In the genomic region with DNA sequence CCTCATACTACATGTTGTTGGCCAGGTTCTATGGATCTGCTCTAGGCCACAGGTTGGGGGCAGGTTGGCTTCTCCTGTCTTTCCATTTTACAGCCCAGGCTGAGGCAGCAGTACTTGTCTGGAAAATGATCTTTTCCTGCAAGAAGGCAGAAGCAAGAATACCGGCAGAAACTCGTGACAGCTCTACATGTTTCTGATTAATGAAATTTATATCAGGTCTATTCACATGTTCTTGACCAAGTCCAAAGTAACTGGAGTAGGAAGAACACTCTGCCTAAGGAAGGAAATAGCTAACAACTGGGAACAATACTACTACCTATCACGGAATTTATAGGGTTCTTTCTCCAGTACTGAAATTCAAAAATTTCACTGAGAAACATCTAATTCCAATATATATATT, we compare ENCODE assay signal across 17 cellular contexts.
DNase-seq lines count a peak whose midpoint lies in the region; ATAC-seq and TF ChIP-seq lines count a peak whose summit lies in the region.
"Had no signal": no experiment of that assay in that cellular context is flagged by ENCODE, and none has a peak within 500 bp of the region (broad histone marks: within the 10 kb centered on the region; RNA-seq: fewer than 3 reads in every experiment).

No MANE protein-coding gene starts in this region.

- POLR2A ChIA-PET in PC-3 (lab: Charles Lee; ENCODE audit: unreplicated experiment): interaction anchor here (0.5 kb wide), 1 partner anchor 264 kb away, joined by 3 read pairs; no protein-coding TSS in a partner anchor

- BruUV-seq in PC-3 (replicated peaks; lab: Mats Ljungman, UMichigan): no TSS peak

- H3K9me2 ChIP-seq in PC-3 (replicated peaks; ENCODE audit: low read length): no peaks in the 10 kb centered on the region

- H4K20me1 ChIP-seq in PC-3 (ENCODE audit: low read length): no peaks in the 10 kb centered on the region
- H4K20me1 ChIP-seq: BLaER1 treated with 17β-estradiol and CSF1 and Interleukin-3, amounts not matched to agents 10 nM and 100 nM had no signal

- H3K27me3 ChIP-seq in PC-3 (ENCODE audit: low read length): no peaks in the 10 kb centered on the region
- H3K27me3 ChIP-seq: BLaER1 treated with 17β-estradiol and CSF1 and Interleukin-3, amounts not matched to agents 10 nM and 100 nM had no signal

- TF ChIP-seq CTCF in PC-3 (conservative IDR thresholded peaks at IDR 0.05; ENCODE audit: low read depth, low read length): no peak

- H3K9ac ChIP-seq in PC-3 (ENCODE audit: low read length): no peak overlapping the region
- H3K9ac ChIP-seq: BLaER1 treated with 17β-estradiol and CSF1 and Interleukin-3, amounts not matched to agents 10 nM and 100 nM had no signal

- peaks cover 61% of the 10 kb centered on the region for H3K4me1 ChIP-seq in PC-3 (ENCODE audit: insufficient read depth, low read length)
- H3K4me1 ChIP-seq: BLaER1 treated with 17β-estradiol and CSF1 and Interleukin-3, amounts not matched to agents 10 nM and 100 nM; Caco-2 had no signal

- DNase-seq in PC-3 (peak; percentile 21), dermis blood vessel endothelial cell (peak; percentile 53), glomerular endothelial cell (ENCODE audit: extremely low read depth, low read depth, low spot score) (peak; percentile 45), T-helper 2 cell (no peak)
- DNase-seq: 8988T; AML-193; Caco-2; Calu3; CD4-positive, alpha-beta T cell; CD8-positive, alpha-beta T cell; DMS79 treated with DMSO at 0.1 percent for 48 hours; GF-D8 had no signal

- H3K4me2 ChIP-seq in PC-3 (ENCODE audit: low read length): peak overlapping the region; percentile 12; the same call in 1 of the 2 replicates
- H3K4me2 ChIP-seq: BLaER1 treated with 17β-estradiol and CSF1 and Interleukin-3, amounts not matched to agents 10 nM and 100 nM had no signal

- no peaks in the 10 kb centered on the region for H3K36me3 ChIP-seq in PC-3 (ENCODE audit: low read depth, low read length)
- H3K36me3 ChIP-seq: BLaER1 treated with 17β-estradiol and CSF1 and Interleukin-3, amounts not matched to agents 10 nM and 100 nM had no signal

- no peaks in the 10 kb centered on the region for H3F3A ChIP-seq in PC-3 (ENCODE audit: low read length, unreplicated experiment)

- no peak overlapping the region for H3K4me3 ChIP-seq in PC-3 (ENCODE audit: low read length)
- H3K4me3 ChIP-seq: BLaER1 treated with 17β-estradiol and CSF1 and Interleukin-3, amounts not matched to agents 10 nM and 100 nM had no signal

- ATAC-seq in PC-3 (no peak), GM21786 (IDR thresholded peaks at IDR 0.05; ENCODE audit: unreplicated experiment) (no peak), HG03280 (IDR thresholded peaks at IDR 0.05; ENCODE audit: unreplicated experiment) (no peak), GM21360 (IDR thresholded peaks at IDR 0.05; ENCODE audit: unreplicated experiment) (no peak)
- ATAC-seq: CD8-positive, alpha-beta T cell had no signal

- H3K79me2 ChIP-seq in PC-3 (ENCODE audit: low read length): no peaks in the 10 kb centered on the region

- intact Hi-C loops in PC-3 (cut with micrococcal nuclease): no loop called here

- no peak overlapping the region for H2AFZ ChIP-seq in PC-3 (ENCODE audit: low read length)

- H3K9me3 ChIP-seq in PC-3 (ENCODE audit: low read length): no peaks in the 10 kb centered on the region
- H3K9me3 ChIP-seq: BLaER1 treated with 17β-estradiol and CSF1 and Interleukin-3, amounts not matched to agents 10 nM and 100 nM; Caco-2 had no signal

- CTCF ChIA-PET in PC-3 (lab: Charles Lee): interaction anchor here (0.6 kb wide), 1 partner anchor 820 kb away, joined by 4 read pairs; no protein-coding TSS in a partner anchor

- peak overlapping the region; percentile 60 for H3K27ac ChIP-seq in PC-3 (ENCODE audit: low read length)
- H3K27ac ChIP-seq: BLaER1 treated with 17β-estradiol and CSF1 and Interleukin-3, amounts not matched to agents 10 nM and 100 nM; C4-2B had no signal

Comparison
In these comparisons a context has a peak if more than half of its experiments do, and no peak if none do; other contexts are left out.
1. DNase-seq: peak in PC-3 (single experiment), dermis blood vessel endothelial cell (single experiment) and glomerular endothelial cell (single experiment); none in T-helper 2 cell (0 of 5).